Comparison of ENCODE assay signal across 9 cellular contexts in the genomic region with DNA sequence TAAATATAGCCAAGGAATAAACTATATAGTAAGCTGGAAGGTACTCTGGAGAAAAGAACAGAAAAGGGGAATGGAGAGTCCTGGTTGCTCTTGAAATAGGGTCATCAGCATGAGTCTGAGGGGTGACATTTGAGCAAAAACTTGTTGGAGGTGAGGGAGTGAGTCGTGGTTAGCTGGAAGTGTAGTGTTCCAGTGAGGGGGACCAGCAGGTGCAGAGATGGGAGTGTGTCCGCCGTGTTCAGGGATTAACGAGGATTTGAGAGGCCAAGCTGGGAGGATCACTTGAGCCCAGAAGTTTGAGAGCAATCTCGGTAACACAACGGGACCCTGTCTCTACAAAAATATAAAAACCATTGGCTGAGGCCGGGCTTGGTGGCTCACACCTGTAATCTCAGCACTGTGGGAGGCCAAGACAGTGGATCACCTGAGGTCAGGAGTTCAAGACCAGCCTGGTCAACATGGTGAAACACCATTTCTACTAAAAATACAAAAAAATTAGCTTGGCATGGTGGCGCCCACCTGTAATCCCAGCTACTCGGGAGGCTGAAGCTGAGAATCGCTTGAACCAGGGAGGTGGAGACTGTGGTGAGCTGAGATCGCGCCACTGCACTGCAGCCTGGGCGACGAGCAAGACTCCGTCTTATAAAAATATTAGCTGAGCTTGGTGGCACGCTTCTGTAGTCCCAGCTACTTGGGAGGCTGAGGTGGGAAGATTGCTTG. TPM values are rescaled to one million over a fixed set of nuclear protein-coding genes. Genes with fewer than 3 reads are reported as not detected.
A peak's percentile ranks its signal among the peaks of the same experiment; 100 is the strongest.
DNase-seq lines count a peak whose midpoint lies in the region; ATAC-seq lines count a peak whose summit lies in the region.
"Had no signal": no experiment of that assay in that cellular context is flagged by ENCODE, and none has a peak within 500 bp of the region (broad histone marks: within the 10 kb centered on the region; RNA-seq: fewer than 3 reads in every experiment).

No MANE protein-coding gene starts in this region.

- no peaks in the 10 kb centered on the region for H3K27me3 Mint-ChIP-seq in activated T-cell treated with anti-CD3 and anti-CD28 coated beads, Interleukin-2, amount 50 U/mL, for 72 hours (ENCODE audit: low read depth)
- no peaks in the 10 kb centered on the region for H3K27me3 Mint-ChIP-seq in stimulated activated naive B cell treated with anti-CD40 and anti-IgM and Interleukin-4, amounts not matched to agents 10 μg/mL and 1 μg/mL and 100 μg/mL, for 72 hours

- DNase-seq in NCI-H82 (lab: John Stamatoyannopoulos, UW): peak; percentile 62
- no peak for DNase-seq in NCI-H82 treated with DMSO at 0.1 percent for 48 hours (lab: John Stamatoyannopoulos, UW; ENCODE audit: unreplicated experiment)
- no peak for DNase-seq in activated T-cell treated with anti-CD3 and anti-CD28 coated beads, Interleukin-2, amount 50 U/mL, for 72 hours
- DNase-seq in stimulated activated naive B cell treated with anti-CD40 and anti-IgM and Interleukin-4, amounts not matched to agents 10 μg/mL and 1 μg/mL and 100 μg/mL, for 72 hours: no peak
- DNase-seq in NCI-H1105 (lab: John Stamatoyannopoulos, UW): no peak
- no peak for DNase-seq in dermis blood vessel endothelial cell
- DNase-seq: activated CD8-positive, alpha-beta memory T cell treated with anti-CD3 and anti-CD28 coated beads for 24 hours had no signal

- peak overlapping the region; percentile 90 to 96 for H3K4me3 Mint-ChIP-seq in activated T-cell treated with anti-CD3 and anti-CD28 coated beads, Interleukin-2, amount 50 U/mL, for 72 hours
- peak overlapping the region; percentile 92 to 96 for H3K4me3 Mint-ChIP-seq in stimulated activated naive B cell treated with anti-CD40 and anti-IgM and Interleukin-4, amounts not matched to agents 10 μg/mL and 1 μg/mL and 100 μg/mL, for 72 hours

- H3K4me1 Mint-ChIP-seq in activated T-cell treated with anti-CD3 and anti-CD28 coated beads, Interleukin-2, amount 50 U/mL, for 72 hours (ENCODE audit: low read depth): peaks cover 55% of the 10 kb centered on the region
- H3K4me1 Mint-ChIP-seq in stimulated activated naive B cell treated with anti-CD40 and anti-IgM and Interleukin-4, amounts not matched to agents 10 μg/mL and 1 μg/mL and 100 μg/mL, for 72 hours: peaks cover 38 to 61% of the 10 kb centered on the region in 2 donors

- no peaks in the 10 kb centered on the region for H3K9me3 Mint-ChIP-seq in activated T-cell treated with anti-CD3 and anti-CD28 coated beads, Interleukin-2, amount 50 U/mL, for 72 hours
- peaks cover 0 to 1% of the 10 kb centered on the region in 2 donors for H3K9me3 Mint-ChIP-seq in stimulated activated naive B cell treated with anti-CD40 and anti-IgM and Interleukin-4, amounts not matched to agents 10 μg/mL and 1 μg/mL and 100 μg/mL, for 72 hours

- H3K4me3 ChIP-seq in iPS-18a (ENCODE audit: low read length): peak overlapping the region; percentile 89

- H3K36me3 Mint-ChIP-seq in activated T-cell treated with anti-CD3 and anti-CD28 coated beads, Interleukin-2, amount 50 U/mL, for 72 hours (ENCODE audit: insufficient read depth in 2 of 2): peaks cover 19 to 34% of the 10 kb centered on the region in 2 donors
- peaks cover 30 to 54% of the 10 kb centered on the region in 2 donors for H3K36me3 Mint-ChIP-seq in stimulated activated naive B cell treated with anti-CD40 and anti-IgM and Interleukin-4, amounts not matched to agents 10 μg/mL and 1 μg/mL and 100 μg/mL, for 72 hours

- H3K9ac ChIP-seq in iPS-18a (ENCODE audit: low read length): peak overlapping the region; percentile 90

- no peaks in the 10 kb centered on the region for H3K36me3 ChIP-seq in iPS-18a (ENCODE audit: control insufficient read depth, low read depth, low read length)

- H3K27me3 ChIP-seq in iPS-18a (ENCODE audit: control insufficient read depth, insufficient read depth, low read length): no peaks in the 10 kb centered on the region

- peak overlapping the region; percentile 92 for H3K27ac Mint-ChIP-seq in activated T-cell treated with anti-CD3 and anti-CD28 coated beads, Interleukin-2, amount 50 U/mL, for 72 hours
- peak overlapping the region; percentile 96 for H3K27ac Mint-ChIP-seq in stimulated activated naive B cell treated with anti-CD40 and anti-IgM and Interleukin-4, amounts not matched to agents 10 μg/mL and 1 μg/mL and 100 μg/mL, for 72 hours

- no peaks in the 10 kb centered on the region for H3K9me3 ChIP-seq in iPS-18a (ENCODE audit: control insufficient read depth, low read depth, low read length)

- peaks cover 4% of the 10 kb centered on the region for H3K4me1 ChIP-seq in iPS-18a (ENCODE audit: control insufficient read depth, low read depth, low read length)

- no peak for ATAC-seq in activated T-cell treated with anti-CD3 and anti-CD28 coated beads, Interleukin-2, amount 50 U/mL, for 72 hours (replicated peaks in 1 of 2)
- ATAC-seq in stimulated activated naive B cell treated with anti-CD40 and anti-IgM and Interleukin-4, amounts not matched to agents 10 μg/mL and 1 μg/mL and 100 μg/mL, for 72 hours (replicated peaks): no peak
- no peak for ATAC-seq in GM21447 (IDR thresholded peaks at IDR 0.05; ENCODE audit: unreplicated experiment)

- H3K27ac ChIP-seq in iPS-18a (ENCODE audit: low read length): no peak overlapping the region

RNA-seq across cellular contexts. Expression of gene SUPT5H, which starts 1.1 kb away (rescaled TPM):
- total RNA-seq in activated T-cell treated with anti-CD3 and anti-CD28 coated beads, Interleukin-2, amount 50 U/mL, for 72 hours: 100 to 1,000 TPM; 192 to 201 TPM
- 35.4 and 67.2 TPM in 2 replicates for total RNA-seq in dermis blood vessel endothelial cell

RNA-seq across cellular contexts. Expression of gene RPS16, which starts 10.8 kb away (rescaled TPM):
- total RNA-seq in activated T-cell treated with anti-CD3 and anti-CD28 coated beads, Interleukin-2, amount 50 U/mL, for 72 hours: 1,000 to 10,000 TPM; 3,177 to 3,644 TPM
- total RNA-seq in dermis blood vessel endothelial cell: 49.0 and 115 TPM in 2 replicates

RNA-seq across cellular contexts. Expression of gene PLEKHG2, which starts 34.1 kb away (rescaled TPM):
- total RNA-seq in activated T-cell treated with anti-CD3 and anti-CD28 coated beads, Interleukin-2, amount 50 U/mL, for 72 hours: 10 to 100 TPM; 86.5 to 92.1 TPM
- total RNA-seq in dermis blood vessel endothelial cell: 13.6 and 22.1 TPM in 2 replicates

RNA-seq across cellular contexts. Expression of gene TIMM50, which starts 34.1 kb away (rescaled TPM):
- total RNA-seq in activated T-cell treated with anti-CD3 and anti-CD28 coated beads, Interleukin-2, amount 50 U/mL, for 72 hours: 10 to 100 TPM; 52.4 to 55.8 TPM
- 66.5 and 67.9 TPM in 2 replicates for total RNA-seq in dermis blood vessel endothelial cell

RNA-seq across cellular contexts. Expression of gene ZFP36, which starts 39.9 kb away (rescaled TPM):
- total RNA-seq in activated T-cell treated with anti-CD3 and anti-CD28 coated beads, Interleukin-2, amount 50 U/mL, for 72 hours: 100 to 1,000 TPM in 1 of 2 donors, 10 to 100 TPM in 1; 81.4 to 108 TPM
- total RNA-seq in dermis blood vessel endothelial cell: 1.0 and 2.4 TPM in 2 replicates

Comparison
In these comparisons a context has a peak if more than half of its experiments do, and no peak if none do; other contexts are left out.
1. RNA of gene RPS16, which starts 10.8 kb away (total RNA-seq): 3,177 to 3,644 TPM in activated T-cell treated with anti-CD3 and anti-CD28 coated beads, Interleukin-2, amount 50 U/mL, for 72 hours; 49.0 to 115 TPM in dermis blood vessel endothelial cell; every median in the first group is over 10 times any median in the second.